Comparison of ENCODE assay signal across 1 cellular context in genomic region chr3:51940648-51941421, GRCh38.
TF ChIP-seq lines count a peak whose summit lies in the region.

No MANE protein-coding gene starts in this region.

TF ChIP-seq in HCT116, 20 proteins besides CTCF, POLR2A, EP300 and RAD21 (continued from another document):
- TF ChIP-seq REST (IDR thresholded peaks at IDR 0.05; ENCODE audit: low read depth), result no peak
- no peak for TF ChIP-seq CEBPB (IDR thresholded peaks at IDR 0.05; ENCODE audit: low read depth)
- no peak for TF ChIP-seq MAX (IDR thresholded peaks at IDR 0.05)
- no peak for TF ChIP-seq SRF (IDR thresholded peaks at IDR 0.05; ENCODE audit: low read depth)
- TF ChIP-seq FOSL1 (IDR thresholded peaks at IDR 0.05; ENCODE audit: low read depth), result no peak
- no peak for TF ChIP-seq SIN3A (IDR thresholded peaks at IDR 0.05; ENCODE audit: low read depth)
- no peak for TF ChIP-seq EZH2phosphoT487 (IDR thresholded peaks at IDR 0.05; ENCODE audit: borderline replicate concordance)
